In the genomic region with DNA sequence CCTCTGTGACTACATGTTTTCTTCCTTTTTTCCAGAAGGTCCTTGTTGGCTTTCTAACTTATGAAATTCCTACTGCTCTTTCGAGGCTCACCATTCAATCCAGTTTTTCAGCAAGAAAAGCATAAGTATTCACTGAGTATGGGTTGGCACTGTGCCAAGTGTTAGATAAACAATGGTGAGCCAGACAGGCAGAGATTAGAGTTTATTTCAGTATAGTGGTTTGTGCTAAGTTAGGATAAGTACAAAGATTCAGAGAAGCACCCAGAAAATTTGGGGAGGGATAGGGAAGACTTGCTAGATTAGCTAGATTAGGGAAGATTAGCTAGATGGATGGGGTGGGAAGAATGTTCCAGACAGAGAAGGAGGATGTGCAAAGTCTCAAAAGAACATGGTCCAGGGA, we compare ENCODE assay signal across 14 cellular contexts.
DNase-seq lines count a peak whose midpoint lies in the region; ATAC-seq, FAIRE-seq and TF ChIP-seq lines count a peak whose summit lies in the region.
"Had no signal": no experiment of that assay in that cellular context is flagged by ENCODE, and none has a peak within 500 bp of the region (broad histone marks: within the 10 kb centered on the region; RNA-seq: fewer than 3 reads in every experiment).

No MANE protein-coding gene starts in this region.

- H3K4me3 ChIP-seq in epithelial cell of esophagus (ENCODE audit: low read length) (no peak overlapping the region), small intestine (ENCODE audit: low read depth in 1 of 2, low read length in 2 of 2) (no peak overlapping the region)

- no peaks in the 10 kb centered on the region for H3K4me1 ChIP-seq in small intestine (ENCODE audit: control insufficient read depth in 2 of 2, insufficient read depth in 1 of 2, low read depth in 1 of 2, low read length in 1 of 2)

- no peak for ATAC-seq in HG03457 (IDR thresholded peaks at IDR 0.05; ENCODE audit: unreplicated experiment)
- ATAC-seq: right cardiac atrium had no signal

- WGBS in small intestine, 3 donors = 36 to 48% (median 40%) methylated on average over 1 of the region's 1 CpG

- H3K27ac ChIP-seq in small intestine (ENCODE audit: low read depth in 1 of 2, low read length in 1 of 2) = no peak overlapping the region
- H3K27ac ChIP-seq: RWPE1 had no signal

- no peaks in the 10 kb centered on the region for H3K36me3 ChIP-seq in small intestine (ENCODE audit: control insufficient read depth in 2 of 2, insufficient read depth in 2 of 2, low read length in 2 of 2)

- TF ChIP-seq CTCF in epithelial cell of esophagus (IDR thresholded peaks at IDR 0.05; ENCODE audit: insufficient read depth, low read depth, low read length, missing control alignments) = no peak

- FAIRE-seq in small intestine (lab: Jason Lieb, UNC) = no peak
- FAIRE-seq: endometrium had no signal

- no peaks in the 10 kb centered on the region for H3K27me3 ChIP-seq in small intestine (ENCODE audit: control insufficient read depth in 2 of 2, insufficient read depth in 2 of 2, low read length in 2 of 2)

- DNase-seq in NCI-H2196 (lab: John Stamatoyannopoulos, UW; ENCODE audit: unreplicated experiment) (peak; percentile 40), NCI-H2196 treated with DMSO at 0.1 percent for 48 hours (lab: John Stamatoyannopoulos, UW; ENCODE audit: unreplicated experiment) (no peak), SHP77 treated with DMSO at 0.1 percent for 48 hours (lab: John Stamatoyannopoulos, UW) (peak; percentile 30), epithelial cell of esophagus (ENCODE audit: low read depth) (peak; percentile 44), small intestine (peak; percentile 15), activated gamma-delta T cell treated with Interleukin-2 at 50 U/mL for 16 hours (no peak)
- DNase-seq in stimulated activated CD4-positive, alpha-beta T cell treated with anti-CD3 and anti-CD28 coated beads, Interleukin-2, amount 100 ng/mL, for 48 hours = no peak
- DNase-seq: amniotic stem cell, NCI-H1694 treated with DMSO at 0.1 percent for 48 hours, right cardiac atrium, trophoblast cell had no signal

- no peaks in the 10 kb centered on the region for H3K9me3 ChIP-seq in small intestine (ENCODE audit: control insufficient read depth, low read depth)

Comparison
In these comparisons a context has a peak if more than half of its experiments do, and no peak if none do; other contexts are left out.
1. DNase-seq: peak in NCI-H2196 (single experiment), SHP77 treated with DMSO at 0.1 percent for 48 hours (single experiment), epithelial cell of esophagus (single experiment) and small intestine (single experiment); none in NCI-H2196 treated with DMSO at 0.1 percent for 48 hours (single experiment), activated gamma-delta T cell treated with Interleukin-2 at 50 U/mL for 16 hours (single experiment) and stimulated activated CD4-positive, alpha-beta T cell treated with anti-CD3 and anti-CD28 coated beads, Interleukin-2, amount 100 ng/mL, for 48 hours (0 of 2).